Comparison of ENCODE assay signal across 1 cellular context in the genomic region with DNA sequence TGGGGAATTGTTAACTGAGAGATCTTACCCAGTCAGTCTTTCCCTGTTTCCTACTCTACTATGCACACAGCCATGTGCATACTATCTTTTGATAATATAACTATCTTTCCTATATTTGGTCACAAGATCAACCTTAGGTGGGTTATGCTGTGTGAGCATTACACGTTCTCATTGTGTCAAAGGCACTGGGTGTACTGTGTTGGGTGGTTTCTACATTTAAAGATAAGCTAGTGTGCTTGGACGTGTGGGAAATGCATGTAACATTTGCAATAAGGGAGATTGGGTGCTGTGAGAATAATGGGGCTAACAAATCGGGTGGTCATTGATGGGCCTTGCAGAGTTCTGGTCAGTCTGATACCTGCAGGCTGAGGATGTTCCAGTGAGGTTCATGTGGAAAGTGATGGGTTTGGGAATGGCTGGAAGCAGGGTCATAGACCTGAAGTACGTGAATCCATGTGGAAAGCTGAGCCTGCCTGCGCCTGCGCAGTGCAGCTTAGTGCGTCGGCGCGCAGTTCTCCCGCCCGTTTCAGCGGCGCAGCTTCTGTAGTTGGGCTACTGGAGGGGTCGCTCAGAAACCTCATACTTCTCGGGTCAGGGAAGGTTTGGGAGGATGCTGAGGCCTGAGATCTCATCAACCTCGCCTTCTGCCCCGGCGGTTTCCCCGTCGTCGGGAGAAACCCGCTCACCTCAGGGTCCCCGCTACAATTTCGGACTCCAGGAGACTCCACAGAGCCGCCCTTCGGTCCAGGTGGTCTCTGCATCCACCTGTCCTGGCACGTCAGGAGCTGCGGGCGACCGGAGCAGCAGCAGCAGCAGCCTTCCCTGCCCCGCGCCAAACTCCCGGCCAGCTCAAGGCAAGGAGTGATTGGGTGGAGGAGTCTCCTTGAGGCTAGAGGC.
TF ChIP-seq lines count a peak whose summit lies in the region.

A gene (plus strand): TSS at position 507 of the 897 bp plus-strand sequence. CDS start 104 bp downstream, at position 611.

TF ChIP-seq in K562, 482 proteins besides CTCF, POLR2A, EP300 and RAD21 (continued from another document and continues in another):
- TF ChIP-seq, protein P1, sequence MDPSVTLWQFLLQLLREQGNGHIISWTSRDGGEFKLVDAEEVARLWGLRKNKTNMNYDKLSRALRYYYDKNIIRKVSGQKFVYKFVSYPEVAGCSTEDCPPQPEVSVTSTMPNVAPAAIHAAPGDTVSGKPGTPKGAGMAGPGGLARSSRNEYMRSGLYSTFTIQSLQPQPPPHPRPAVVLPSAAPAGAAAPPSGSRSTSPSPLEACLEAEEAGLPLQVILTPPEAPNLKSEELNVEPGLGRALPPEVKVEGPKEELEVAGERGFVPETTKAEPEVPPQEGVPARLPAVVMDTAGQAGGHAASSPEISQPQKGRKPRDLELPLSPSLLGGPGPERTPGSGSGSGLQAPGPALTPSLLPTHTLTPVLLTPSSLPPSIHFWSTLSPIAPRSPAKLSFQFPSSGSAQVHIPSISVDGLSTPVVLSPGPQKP (CRISPR knock-in tag; IDR thresholded peaks at IDR 0.05): no peak
- TF ChIP-seq ATF1 (CRISPR knock-in tag; IDR thresholded peaks at IDR 0.05) (no peak), ATF1 (tag; IDR thresholded peaks at IDR 0.05) (0 out of 2 replicates have a peak, but pooled peaks have one; percentile 16), ZFP36 (IDR thresholded peaks at IDR 0.05; ENCODE audit: low read depth, low read length, partially characterized antibody) (no peak), ZSCAN29 (IDR thresholded peaks at IDR 0.05) (no peak), CAMTA2 (CRISPR knock-in tag; conservative IDR thresholded peaks at IDR 0.05) (peak; percentile 95), ZNF77 (CRISPR knock-in tag; IDR thresholded peaks at IDR 0.05) (peak; percentile 76; the same call in 1 of the 2 replicates), ZNF717 (CRISPR knock-in tag; IDR thresholded peaks at IDR 0.05) (peak; percentile 82; the same call in 1 of the 2 replicates), ZNF584 (CRISPR knock-in tag; IDR thresholded peaks at IDR 0.05; ENCODE audit: low read depth) (no peak), CREM (IDR thresholded peaks at IDR 0.05; ENCODE audit: low read depth) (peak; percentile 29), PTBP1 (IDR thresholded peaks at IDR 0.05; ENCODE audit: low read depth, low read length) (peak; percentile 81), CBFA2T3 (IDR thresholded peaks at IDR 0.05) (no peak; the same call in 1 of the 2 replicates), HDAC2 (IDR thresholded peaks at IDR 0.05) (0 out of 2 replicates have a peak, but pooled peaks have one; percentile 15), MTA1 (IDR thresholded peaks at IDR 0.05; ENCODE audit: borderline replicate concordance) (no peak), TAF7 (tag; IDR thresholded peaks at IDR 0.05) (no peak), HMGN3 (IDR thresholded peaks at IDR 0.05; ENCODE audit: borderline replicate concordance, extremely low read depth, insufficient read length, low read depth, low read length) (peak; percentile 82), KDM2B (CRISPR knock-in tag; IDR thresholded peaks at IDR 0.05) (no peak), ZEB2 (IDR thresholded peaks at IDR 0.05) (no peak), SOX6 (IDR thresholded peaks at IDR 0.05) (no peak), RCOR1 (IDR thresholded peaks at IDR 0.05; ENCODE audit: borderline replicate concordance in 1 of 2, low read depth in 2 of 2, low read length in 2 of 2) (no peak; a peak in 1 of 4 replicates), SIRT6 (IDR thresholded peaks at IDR 0.05; ENCODE audit: low read depth, low read length) (no peak), NR4A1 (CRISPR knock-in tag; IDR thresholded peaks at IDR 0.05) (peak; percentile 66; the same call in 1 of the 2 replicates), NR4A1 (tag; IDR thresholded peaks at IDR 0.05) (no peak), TSC22D4 (tag; IDR thresholded peaks at IDR 0.05) (no peak), ZNF146 (CRISPR knock-in tag; IDR thresholded peaks at IDR 0.05; ENCODE audit: unreplicated experiment) (no peak), NCOA1 (IDR thresholded peaks at IDR 0.05; ENCODE audit: low read depth) (no peak), ZNF184 (CRISPR knock-in tag; IDR thresholded peaks at IDR 0.05) (no peak), ELF1 (tag; IDR thresholded peaks at IDR 0.05) (no peak), RHOXF2B (CRISPR knock-in tag; conservative IDR thresholded peaks at IDR 0.05) (peak; percentile 86; the same call in 1 of the 2 replicates), IFI16 (CRISPR knock-in tag; IDR thresholded peaks at IDR 0.05) (no peak)
- TF ChIP-seq, protein P2, sequence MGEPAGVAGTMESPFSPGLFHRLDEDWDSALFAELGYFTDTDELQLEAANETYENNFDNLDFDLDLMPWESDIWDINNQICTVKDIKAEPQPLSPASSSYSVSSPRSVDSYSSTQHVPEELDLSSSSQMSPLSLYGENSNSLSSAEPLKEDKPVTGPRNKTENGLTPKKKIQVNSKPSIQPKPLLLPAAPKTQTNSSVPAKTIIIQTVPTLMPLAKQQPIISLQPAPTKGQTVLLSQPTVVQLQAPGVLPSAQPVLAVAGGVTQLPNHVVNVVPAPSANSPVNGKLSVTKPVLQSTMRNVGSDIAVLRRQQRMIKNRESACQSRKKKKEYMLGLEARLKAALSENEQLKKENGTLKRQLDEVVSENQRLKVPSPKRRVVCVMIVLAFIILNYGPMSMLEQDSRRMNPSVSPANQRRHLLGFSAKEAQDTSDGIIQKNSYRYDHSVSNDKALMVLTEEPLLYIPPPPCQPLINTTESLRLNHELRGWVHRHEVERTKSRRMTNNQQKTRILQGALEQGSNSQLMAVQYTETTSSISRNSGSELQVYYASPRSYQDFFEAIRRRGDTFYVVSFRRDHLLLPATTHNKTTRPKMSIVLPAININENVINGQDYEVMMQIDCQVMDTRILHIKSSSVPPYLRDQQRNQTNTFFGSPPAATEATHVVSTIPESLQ (CRISPR knock-in tag; IDR thresholded peaks at IDR 0.05): no peak
- TF ChIP-seq, protein P3, sequence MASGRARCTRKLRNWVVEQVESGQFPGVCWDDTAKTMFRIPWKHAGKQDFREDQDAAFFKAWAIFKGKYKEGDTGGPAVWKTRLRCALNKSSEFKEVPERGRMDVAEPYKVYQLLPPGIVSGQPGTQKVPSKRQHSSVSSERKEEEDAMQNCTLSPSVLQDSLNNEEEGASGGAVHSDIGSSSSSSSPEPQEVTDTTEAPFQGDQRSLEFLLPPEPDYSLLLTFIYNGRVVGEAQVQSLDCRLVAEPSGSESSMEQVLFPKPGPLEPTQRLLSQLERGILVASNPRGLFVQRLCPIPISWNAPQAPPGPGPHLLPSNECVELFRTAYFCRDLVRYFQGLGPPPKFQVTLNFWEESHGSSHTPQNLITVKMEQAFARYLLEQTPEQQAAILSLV (tag; IDR thresholded peaks at IDR 0.05): no peak
- TF ChIP-seq, protein P4, sequence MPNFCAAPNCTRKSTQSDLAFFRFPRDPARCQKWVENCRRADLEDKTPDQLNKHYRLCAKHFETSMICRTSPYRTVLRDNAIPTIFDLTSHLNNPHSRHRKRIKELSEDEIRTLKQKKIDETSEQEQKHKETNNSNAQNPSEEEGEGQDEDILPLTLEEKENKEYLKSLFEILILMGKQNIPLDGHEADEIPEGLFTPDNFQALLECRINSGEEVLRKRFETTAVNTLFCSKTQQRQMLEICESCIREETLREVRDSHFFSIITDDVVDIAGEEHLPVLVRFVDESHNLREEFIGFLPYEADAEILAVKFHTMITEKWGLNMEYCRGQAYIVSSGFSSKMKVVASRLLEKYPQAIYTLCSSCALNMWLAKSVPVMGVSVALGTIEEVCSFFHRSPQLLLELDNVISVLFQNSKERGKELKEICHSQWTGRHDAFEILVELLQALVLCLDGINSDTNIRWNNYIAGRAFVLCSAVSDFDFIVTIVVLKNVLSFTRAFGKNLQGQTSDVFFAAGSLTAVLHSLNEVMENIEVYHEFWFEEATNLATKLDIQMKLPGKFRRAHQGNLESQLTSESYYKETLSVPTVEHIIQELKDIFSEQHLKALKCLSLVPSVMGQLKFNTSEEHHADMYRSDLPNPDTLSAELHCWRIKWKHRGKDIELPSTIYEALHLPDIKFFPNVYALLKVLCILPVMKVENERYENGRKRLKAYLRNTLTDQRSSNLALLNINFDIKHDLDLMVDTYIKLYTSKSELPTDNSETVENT (CRISPR knock-in tag; IDR thresholded peaks at IDR 0.05): peak; percentile 65
- TF ChIP-seq, protein P5, sequence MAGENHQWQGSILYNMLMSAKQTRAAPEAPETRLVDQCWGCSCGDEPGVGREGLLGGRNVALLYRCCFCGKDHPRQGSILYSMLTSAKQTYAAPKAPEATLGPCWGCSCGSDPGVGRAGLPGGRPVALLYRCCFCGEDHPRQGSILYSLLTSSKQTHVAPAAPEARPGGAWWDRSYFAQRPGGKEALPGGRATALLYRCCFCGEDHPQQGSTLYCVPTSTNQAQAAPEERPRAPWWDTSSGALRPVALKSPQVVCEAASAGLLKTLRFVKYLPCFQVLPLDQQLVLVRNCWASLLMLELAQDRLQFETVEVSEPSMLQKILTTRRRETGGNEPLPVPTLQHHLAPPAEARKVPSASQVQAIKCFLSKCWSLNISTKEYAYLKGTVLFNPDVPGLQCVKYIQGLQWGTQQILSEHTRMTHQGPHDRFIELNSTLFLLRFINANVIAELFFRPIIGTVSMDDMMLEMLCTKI (IDR thresholded peaks at IDR 0.05; ENCODE audit: partially characterized antibody): no peak
- TF ChIP-seq, protein P6, sequence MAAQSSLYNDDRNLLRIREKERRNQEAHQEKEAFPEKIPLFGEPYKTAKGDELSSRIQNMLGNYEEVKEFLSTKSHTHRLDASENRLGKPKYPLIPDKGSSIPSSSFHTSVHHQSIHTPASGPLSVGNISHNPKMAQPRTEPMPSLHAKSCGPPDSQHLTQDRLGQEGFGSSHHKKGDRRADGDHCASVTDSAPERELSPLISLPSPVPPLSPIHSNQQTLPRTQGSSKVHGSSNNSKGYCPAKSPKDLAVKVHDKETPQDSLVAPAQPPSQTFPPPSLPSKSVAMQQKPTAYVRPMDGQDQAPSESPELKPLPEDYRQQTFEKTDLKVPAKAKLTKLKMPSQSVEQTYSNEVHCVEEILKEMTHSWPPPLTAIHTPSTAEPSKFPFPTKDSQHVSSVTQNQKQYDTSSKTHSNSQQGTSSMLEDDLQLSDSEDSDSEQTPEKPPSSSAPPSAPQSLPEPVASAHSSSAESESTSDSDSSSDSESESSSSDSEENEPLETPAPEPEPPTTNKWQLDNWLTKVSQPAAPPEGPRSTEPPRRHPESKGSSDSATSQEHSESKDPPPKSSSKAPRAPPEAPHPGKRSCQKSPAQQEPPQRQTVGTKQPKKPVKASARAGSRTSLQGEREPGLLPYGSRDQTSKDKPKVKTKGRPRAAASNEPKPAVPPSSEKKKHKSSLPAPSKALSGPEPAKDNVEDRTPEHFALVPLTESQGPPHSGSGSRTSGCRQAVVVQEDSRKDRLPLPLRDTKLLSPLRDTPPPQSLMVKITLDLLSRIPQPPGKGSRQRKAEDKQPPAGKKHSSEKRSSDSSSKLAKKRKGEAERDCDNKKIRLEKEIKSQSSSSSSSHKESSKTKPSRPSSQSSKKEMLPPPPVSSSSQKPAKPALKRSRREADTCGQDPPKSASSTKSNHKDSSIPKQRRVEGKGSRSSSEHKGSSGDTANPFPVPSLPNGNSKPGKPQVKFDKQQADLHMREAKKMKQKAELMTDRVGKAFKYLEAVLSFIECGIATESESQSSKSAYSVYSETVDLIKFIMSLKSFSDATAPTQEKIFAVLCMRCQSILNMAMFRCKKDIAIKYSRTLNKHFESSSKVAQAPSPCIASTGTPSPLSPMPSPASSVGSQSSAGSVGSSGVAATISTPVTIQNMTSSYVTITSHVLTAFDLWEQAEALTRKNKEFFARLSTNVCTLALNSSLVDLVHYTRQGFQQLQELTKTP (IDR thresholded peaks at IDR 0.05; ENCODE audit: low read depth in 1 of 2, partially characterized antibody in 2 of 2): no peak
- TF ChIP-seq, protein P7, sequence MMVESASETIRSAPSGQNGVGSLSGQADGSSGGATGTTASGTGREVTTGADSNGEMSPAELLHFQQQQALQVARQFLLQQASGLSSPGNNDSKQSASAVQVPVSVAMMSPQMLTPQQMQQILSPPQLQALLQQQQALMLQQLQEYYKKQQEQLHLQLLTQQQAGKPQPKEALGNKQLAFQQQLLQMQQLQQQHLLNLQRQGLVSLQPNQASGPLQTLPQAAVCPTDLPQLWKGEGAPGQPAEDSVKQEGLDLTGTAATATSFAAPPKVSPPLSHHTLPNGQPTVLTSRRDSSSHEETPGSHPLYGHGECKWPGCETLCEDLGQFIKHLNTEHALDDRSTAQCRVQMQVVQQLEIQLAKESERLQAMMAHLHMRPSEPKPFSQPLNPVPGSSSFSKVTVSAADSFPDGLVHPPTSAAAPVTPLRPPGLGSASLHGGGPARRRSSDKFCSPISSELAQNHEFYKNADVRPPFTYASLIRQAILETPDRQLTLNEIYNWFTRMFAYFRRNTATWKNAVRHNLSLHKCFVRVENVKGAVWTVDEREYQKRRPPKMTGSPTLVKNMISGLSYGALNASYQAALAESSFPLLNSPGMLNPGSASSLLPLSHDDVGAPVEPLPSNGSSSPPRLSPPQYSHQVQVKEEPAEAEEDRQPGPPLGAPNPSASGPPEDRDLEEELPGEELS (CRISPR knock-in tag; IDR thresholded peaks at IDR 0.05; ENCODE audit: borderline replicate concordance): no peak
- TF ChIP-seq, protein P8, sequence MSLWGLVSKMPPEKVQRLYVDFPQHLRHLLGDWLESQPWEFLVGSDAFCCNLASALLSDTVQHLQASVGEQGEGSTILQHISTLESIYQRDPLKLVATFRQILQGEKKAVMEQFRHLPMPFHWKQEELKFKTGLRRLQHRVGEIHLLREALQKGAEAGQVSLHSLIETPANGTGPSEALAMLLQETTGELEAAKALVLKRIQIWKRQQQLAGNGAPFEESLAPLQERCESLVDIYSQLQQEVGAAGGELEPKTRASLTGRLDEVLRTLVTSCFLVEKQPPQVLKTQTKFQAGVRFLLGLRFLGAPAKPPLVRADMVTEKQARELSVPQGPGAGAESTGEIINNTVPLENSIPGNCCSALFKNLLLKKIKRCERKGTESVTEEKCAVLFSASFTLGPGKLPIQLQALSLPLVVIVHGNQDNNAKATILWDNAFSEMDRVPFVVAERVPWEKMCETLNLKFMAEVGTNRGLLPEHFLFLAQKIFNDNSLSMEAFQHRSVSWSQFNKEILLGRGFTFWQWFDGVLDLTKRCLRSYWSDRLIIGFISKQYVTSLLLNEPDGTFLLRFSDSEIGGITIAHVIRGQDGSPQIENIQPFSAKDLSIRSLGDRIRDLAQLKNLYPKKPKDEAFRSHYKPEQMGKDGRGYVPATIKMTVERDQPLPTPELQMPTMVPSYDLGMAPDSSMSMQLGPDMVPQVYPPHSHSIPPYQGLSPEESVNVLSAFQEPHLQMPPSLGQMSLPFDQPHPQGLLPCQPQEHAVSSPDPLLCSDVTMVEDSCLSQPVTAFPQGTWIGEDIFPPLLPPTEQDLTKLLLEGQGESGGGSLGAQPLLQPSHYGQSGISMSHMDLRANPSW (CRISPR knock-in tag; IDR thresholded peaks at IDR 0.05): no peak
- TF ChIP-seq, protein P9, sequence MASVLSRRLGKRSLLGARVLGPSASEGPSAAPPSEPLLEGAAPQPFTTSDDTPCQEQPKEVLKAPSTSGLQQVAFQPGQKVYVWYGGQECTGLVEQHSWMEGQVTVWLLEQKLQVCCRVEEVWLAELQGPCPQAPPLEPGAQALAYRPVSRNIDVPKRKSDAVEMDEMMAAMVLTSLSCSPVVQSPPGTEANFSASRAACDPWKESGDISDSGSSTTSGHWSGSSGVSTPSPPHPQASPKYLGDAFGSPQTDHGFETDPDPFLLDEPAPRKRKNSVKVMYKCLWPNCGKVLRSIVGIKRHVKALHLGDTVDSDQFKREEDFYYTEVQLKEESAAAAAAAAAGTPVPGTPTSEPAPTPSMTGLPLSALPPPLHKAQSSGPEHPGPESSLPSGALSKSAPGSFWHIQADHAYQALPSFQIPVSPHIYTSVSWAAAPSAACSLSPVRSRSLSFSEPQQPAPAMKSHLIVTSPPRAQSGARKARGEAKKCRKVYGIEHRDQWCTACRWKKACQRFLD (CRISPR knock-in tag; IDR thresholded peaks at IDR 0.05): no peak
